Comparison of ENCODE assay signal across 8 cellular contexts in genomic region chr20:59221881-59222238, GRCh38. TPM values are rescaled to one million over a fixed set of nuclear protein-coding genes. Genes with fewer than 3 reads are reported as not detected.
DNase-seq lines count a peak whose midpoint lies in the region; ATAC-seq and TF ChIP-seq lines count a peak whose summit lies in the region.

No MANE protein-coding gene starts in this region.

- no peak for TF ChIP-seq EP300 in SK-N-SH (IDR thresholded peaks at IDR 0.05; ENCODE audit: borderline replicate concordance in 1 of 2, low read depth in 1 of 2, low read length in 1 of 2)

- peak overlapping the region; percentile 80 for H3K4me2 ChIP-seq in SK-N-SH

- DNase-seq in SK-N-SH: no peak
- DNase-seq in activated naive CD8-positive, alpha-beta T cell treated with anti-CD3 and anti-CD28 coated beads, Interleukin-2, amount 10 ng/mL, durations not matched to agents 7 days and 5 days: no peak
- no peak for DNase-seq in left colon
- no peak for DNase-seq in thoracic aorta (ENCODE audit: low spot score)
- no peak for DNase-seq in GM03348 (ENCODE audit: low spot score)
- DNase-seq in T-helper 9 cell: no peak

- peaks cover 9% of the 10 kb centered on the region for H3K4me1 Mint-ChIP-seq in activated naive CD8-positive, alpha-beta T cell treated with anti-CD3 and anti-CD28 coated beads, Interleukin-2, amount 10 ng/mL, durations not matched to agents 7 days and 5 days

- H3K4me3 ChIP-seq in SK-N-SH (ENCODE audit: low read depth in 2 of 2, low read length in 1 of 2) (peak overlapping the region; percentile 47 to 55), thoracic aorta (peak overlapping the region; percentile 74)

- no peaks in the 10 kb centered on the region for H3K36me3 ChIP-seq in SK-N-SH (replicated peaks in 1 of 2; ENCODE audit: control insufficient read depth in 1 of 2, insufficient read depth in 2 of 2, low read length in 1 of 2)
- H3K36me3 ChIP-seq in thoracic aorta: no peaks in the 10 kb centered on the region

- POLR2A ChIA-PET in SK-N-SH (lab: Yijun Ruan, JAX): interaction anchor here (0.8 to 1.6 kb wide), 4 partner anchors 9 to 352 kb away, joined by 3 to 5 read pairs (median 3); partner anchors contain the start of genes ATP5F1E and PRELID3B
- POLR2A ChIA-PET in activated naive CD8-positive, alpha-beta T cell treated with anti-CD3 and anti-CD28 coated beads, Interleukin-2, amount 10 ng/mL, durations not matched to agents 7 days and 5 days (lab: Charles Lee): interaction anchor here (0.7 to 1.9 kb wide), 3 partner anchors 32 to 207 kb away, joined by 3 to 6 read pairs (median 3); no protein-coding TSS in a partner anchor

- no peaks in the 10 kb centered on the region for H3K9me2 ChIP-seq in SK-N-SH

- H3F3A ChIP-seq in SK-N-SH (replicated peaks; ENCODE audit: insufficient read depth): no peaks in the 10 kb centered on the region

- ATAC-seq in SK-N-SH treated with all-trans-retinoic acid at 6 μM for 48 hours: no peak; the same call in 2 of the 3 replicates
- no peak for ATAC-seq in activated naive CD8-positive, alpha-beta T cell treated with anti-CD3 and anti-CD28 coated beads, Interleukin-2, amount 10 ng/mL, durations not matched to agents 7 days and 5 days (ENCODE audit: low read depth)
- peak; percentile 10 for ATAC-seq in left colon
- no peak for ATAC-seq in thoracic aorta (ENCODE audit: insufficient number of reproducible peaks, low FRiP score, low read depth)
- no peak for ATAC-seq in GM21367 (IDR thresholded peaks at IDR 0.05; ENCODE audit: unreplicated experiment)

- H2AFZ ChIP-seq in SK-N-SH (ENCODE audit: low read depth): peak overlapping the region; percentile 94

- CTCF ChIA-PET in SK-N-SH (lab: Yijun Ruan, JAX): interaction anchor here (0.6 to 6.5 kb wide), 54 partner anchors 8 to 776 kb away, joined by 3 to 106 read pairs (median 5); partner anchors contain the start of genes ATP5F1E, GNAS-AS1 and PRELID3B

- 37% methylated on average over 12 of the region's 12 CpGs for WGBS in SK-N-SH (ENCODE audit: low lambda C conversion rate)

- H3K9me3 ChIP-seq in SK-N-SH: no peaks in the 10 kb centered on the region
- H3K9me3 ChIP-seq in thoracic aorta: no peaks in the 10 kb centered on the region

- H3K4me3 Mint-ChIP-seq in activated naive CD8-positive, alpha-beta T cell treated with anti-CD3 and anti-CD28 coated beads, Interleukin-2, amount 10 ng/mL, durations not matched to agents 7 days and 5 days: peak overlapping the region; percentile 70

- H3K4me1 ChIP-seq in SK-N-SH (ENCODE audit: control insufficient read depth in 1 of 2, insufficient read depth in 2 of 2, low read depth in 1 of 2, low read length in 1 of 2): peaks cover 0 to 23% of the 10 kb centered on the region in 2 experiments; a peak in 2 of 4 replicates
- H3K4me1 ChIP-seq in thoracic aorta (ENCODE audit: control insufficient read depth in 1 of 2, low read depth in 2 of 2): peaks cover 16 to 28% of the 10 kb centered on the region in 2 donors

- H3K79me2 ChIP-seq in SK-N-SH (ENCODE audit: insufficient read depth): no peaks in the 10 kb centered on the region

- H3K36me3 Mint-ChIP-seq in activated naive CD8-positive, alpha-beta T cell treated with anti-CD3 and anti-CD28 coated beads, Interleukin-2, amount 10 ng/mL, durations not matched to agents 7 days and 5 days: peaks cover 3% of the 10 kb centered on the region

- TF ChIP-seq CTCF in SK-N-SH (IDR thresholded peaks at IDR 0.05) (no peak), thoracic aorta (IDR thresholded peaks at IDR 0.05) (no peak)

- H3K9me3 Mint-ChIP-seq in activated naive CD8-positive, alpha-beta T cell treated with anti-CD3 and anti-CD28 coated beads, Interleukin-2, amount 10 ng/mL, durations not matched to agents 7 days and 5 days: no peaks in the 10 kb centered on the region

- H3K27ac Mint-ChIP-seq in activated naive CD8-positive, alpha-beta T cell treated with anti-CD3 and anti-CD28 coated beads, Interleukin-2, amount 10 ng/mL, durations not matched to agents 7 days and 5 days: no peak overlapping the region

- H3K27me3 Mint-ChIP-seq in activated naive CD8-positive, alpha-beta T cell treated with anti-CD3 and anti-CD28 coated beads, Interleukin-2, amount 10 ng/mL, durations not matched to agents 7 days and 5 days: peaks cover 3% of the 10 kb centered on the region

- peak overlapping the region; percentile 34; the same call in 1 of the 2 replicates for H3K9ac ChIP-seq in SK-N-SH

- intact Hi-C loops in left colon (cut with DNase I, micrococcal nuclease): loop anchor here (5.0 to 10.0 kb wide), 3 partner anchors 135 to 350 kb away; no protein-coding TSS in a partner anchor

- no peaks in the 10 kb centered on the region for H4K20me1 ChIP-seq in SK-N-SH (ENCODE audit: insufficient read depth)

- H3K27ac ChIP-seq in SK-N-SH (ENCODE audit: low read depth in 2 of 2, low read length in 1 of 2) (peak overlapping the region in 1 of 2 experiments; percentile 0; a peak in 1 of 4 replicates), thoracic aorta (no peak overlapping the region)

- H3K27me3 ChIP-seq in SK-N-SH (ENCODE audit: insufficient read depth) (peaks cover 7% of the 10 kb centered on the region; the same call in 1 of the 2 replicates), thoracic aorta (replicated peaks; ENCODE audit: insufficient read depth) (no peaks in the 10 kb centered on the region)

- TF ChIP-seq RAD21 in SK-N-SH (IDR thresholded peaks at IDR 0.05; ENCODE audit: low read length): no peak

TF ChIP-seq in SK-N-SH, 30 proteins besides CTCF, POLR2A, EP300 and RAD21:
- TF ChIP-seq ELF1 (IDR thresholded peaks at IDR 0.05) (no peak), JUND (IDR thresholded peaks at IDR 0.05) (no peak)
- TF ChIP-seq, protein P1, sequence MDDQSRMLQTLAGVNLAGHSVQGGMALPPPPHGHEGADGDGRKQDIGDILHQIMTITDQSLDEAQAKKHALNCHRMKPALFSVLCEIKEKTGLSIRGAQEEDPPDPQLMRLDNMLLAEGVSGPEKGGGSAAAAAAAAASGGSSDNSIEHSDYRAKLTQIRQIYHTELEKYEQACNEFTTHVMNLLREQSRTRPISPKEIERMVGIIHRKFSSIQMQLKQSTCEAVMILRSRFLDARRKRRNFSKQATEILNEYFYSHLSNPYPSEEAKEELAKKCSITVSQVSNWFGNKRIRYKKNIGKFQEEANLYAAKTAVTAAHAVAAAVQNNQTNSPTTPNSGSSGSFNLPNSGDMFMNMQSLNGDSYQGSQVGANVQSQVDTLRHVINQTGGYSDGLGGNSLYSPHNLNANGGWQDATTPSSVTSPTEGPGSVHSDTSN (IDR thresholded peaks at IDR 0.05): no peak

TF ChIP-seq in SK-N-SH treated with all-trans-retinoic acid at 6 μM for 48 hours, 23 proteins besides CTCF, POLR2A, EP300 and RAD21 (continues in another document):
- TF ChIP-seq ZC3H10 (CRISPR knock-in tag; IDR thresholded peaks at IDR 0.05) (no peak), TCF4 (CRISPR knock-in tag; IDR thresholded peaks at IDR 0.05; ENCODE audit: borderline replicate concordance) (no peak), TOX (CRISPR knock-in tag; IDR thresholded peaks at IDR 0.05; ENCODE audit: borderline replicate concordance) (no peak), BACH2 (CRISPR knock-in tag; IDR thresholded peaks at IDR 0.05; ENCODE audit: borderline replicate concordance) (no peak), CSDC2 (CRISPR knock-in tag; IDR thresholded peaks at IDR 0.05) (no peak), SNAI2 (CRISPR knock-in tag; IDR thresholded peaks at IDR 0.05) (no peak), ZNF565 (CRISPR knock-in tag; conservative IDR thresholded peaks at IDR 0.05; ENCODE audit: low read depth) (no peak), PPARA (CRISPR knock-in tag; IDR thresholded peaks at IDR 0.05; ENCODE audit: borderline replicate concordance) (no peak), OSR1 (CRISPR knock-in tag; IDR thresholded peaks at IDR 0.05) (no peak), ZNF8 (CRISPR knock-in tag; IDR thresholded peaks at IDR 0.05) (no peak), ARNTL (CRISPR knock-in tag; IDR thresholded peaks at IDR 0.05; ENCODE audit: borderline replicate concordance, low read depth) (no peak), CSRNP3 (CRISPR knock-in tag; IDR thresholded peaks at IDR 0.05) (no peak), ZFP30 (CRISPR knock-in tag; IDR thresholded peaks at IDR 0.05) (no peak)
- TF ChIP-seq, protein P2, sequence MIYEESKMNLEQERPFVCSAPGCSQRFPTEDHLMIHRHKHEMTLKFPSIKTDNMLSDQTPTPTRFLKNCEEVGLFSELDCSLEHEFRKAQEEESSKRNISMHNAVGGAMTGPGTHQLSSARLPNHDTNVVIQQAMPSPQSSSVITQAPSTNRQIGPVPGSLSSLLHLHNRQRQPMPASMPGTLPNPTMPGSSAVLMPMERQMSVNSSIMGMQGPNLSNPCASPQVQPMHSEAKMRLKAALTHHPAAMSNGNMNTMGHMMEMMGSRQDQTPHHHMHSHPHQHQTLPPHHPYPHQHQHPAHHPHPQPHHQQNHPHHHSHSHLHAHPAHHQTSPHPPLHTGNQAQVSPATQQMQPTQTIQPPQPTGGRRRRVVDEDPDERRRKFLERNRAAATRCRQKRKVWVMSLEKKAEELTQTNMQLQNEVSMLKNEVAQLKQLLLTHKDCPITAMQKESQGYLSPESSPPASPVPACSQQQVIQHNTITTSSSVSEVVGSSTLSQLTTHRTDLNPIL (CRISPR knock-in tag; IDR thresholded peaks at IDR 0.05; ENCODE audit: low read depth): no peak

RNA-seq across cellular contexts. Expression of gene ZNF831, which starts 58.2 kb away (rescaled TPM):
- polyA plus RNA-seq in SK-N-SH (2012; rRNA removed): not detected in 2 replicates
- not detected in 2 replicates for polyA plus RNA-seq in SK-N-SH (2012; cell fraction: cytosol; rRNA removed)
- not detected in 2 replicates for polyA plus RNA-seq in SK-N-SH (2012; cell fraction: nucleus; rRNA removed)
- 10 to 100 TPM; 15.9 to 16.3 TPM for total RNA-seq in activated naive CD8-positive, alpha-beta T cell treated with anti-CD3 and anti-CD28 coated beads, Interleukin-2, amount 10 ng/mL, durations not matched to agents 7 days and 5 days
- under 1 TPM; 0.15 to 0.61 TPM for total RNA-seq in left colon
- total RNA-seq in thoracic aorta: 1 to 10 TPM; 1.1 to 1.3 TPM

Comparison
In these comparisons a context has a peak if more than half of its experiments do, and no peak if none do; other contexts are left out.
1. RNA of gene ZNF831, which starts 58.2 kb away (total RNA-seq): 15.9 to 16.3 TPM in activated naive CD8-positive, alpha-beta T cell treated with anti-CD3 and anti-CD28 coated beads, Interleukin-2, amount 10 ng/mL, durations not matched to agents 7 days and 5 days; 1.1 to 1.3 TPM in thoracic aorta and 0.15 to 0.61 TPM in left colon; every median in the first group is over 4 times any median in the second.